ENCODE assay signal across 8 cellular contexts in the genomic region with DNA sequence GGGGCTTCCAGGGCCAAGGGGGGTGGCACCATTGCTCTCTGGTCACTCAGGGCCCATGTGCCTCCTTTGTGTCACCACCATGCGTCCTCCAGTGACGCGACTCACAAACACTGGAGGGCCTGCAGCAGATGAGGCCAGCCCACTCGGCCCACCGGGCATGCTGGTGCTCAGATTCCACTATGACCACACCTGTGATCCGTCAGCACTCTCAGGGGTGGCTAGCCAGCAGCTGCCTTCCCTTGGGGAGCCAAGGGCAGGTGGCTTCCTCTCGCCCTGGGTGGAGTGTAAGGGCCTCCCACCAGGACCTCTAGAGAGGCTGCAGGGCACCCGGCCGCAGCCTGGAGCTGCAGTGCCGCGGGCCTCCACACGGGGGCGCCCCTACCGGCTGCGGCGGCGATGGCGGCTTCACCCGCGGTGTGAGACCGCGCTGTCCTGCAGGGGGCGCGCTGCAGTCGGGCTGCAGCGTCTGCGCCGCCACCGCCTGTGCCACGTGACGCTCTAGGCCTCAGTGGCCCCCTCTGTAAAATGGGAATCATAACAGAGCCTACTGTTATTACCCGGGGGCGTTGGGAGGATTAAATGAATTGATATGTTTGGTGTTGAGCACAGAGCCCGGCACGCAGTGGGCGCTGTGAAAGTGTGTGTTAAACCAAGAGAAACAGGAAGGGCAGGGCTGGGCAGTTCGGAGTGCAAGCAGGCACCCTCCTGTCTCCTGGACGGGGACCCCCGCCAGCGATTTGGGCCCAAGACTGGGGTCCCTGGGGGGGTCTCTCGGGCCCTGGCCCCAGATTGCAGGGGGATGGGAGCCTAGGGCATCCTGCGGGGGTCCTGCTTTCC.
A peak's percentile ranks its signal among the peaks of the same experiment; 100 is the strongest.
DNase-seq lines count a peak whose midpoint lies in the region; ATAC-seq and TF ChIP-seq lines count a peak whose summit lies in the region.

No MANE protein-coding gene starts in this region.

- DNase-seq in HEK293T (ENCODE audit: extremely low spot score) = peak; percentile 92
- DNase-seq in SHP77 treated with DMSO at 0.1 percent for 48 hours (lab: John Stamatoyannopoulos, UW) = peak; percentile 77
- peak; percentile 76 for DNase-seq in activated naive CD4-positive, alpha-beta T cell treated with anti-CD3 and anti-CD28 coated beads, Interleukin-2, amount 10 ng/mL, durations not matched to agents 7 days and 5 days
- DNase-seq in left ventricle myocardium superior = peak; percentile 79
- DNase-seq in stimulated activated CD4-positive, alpha-beta T cell treated with anti-CD3 and anti-CD28 coated beads, Interleukin-15, amount 100 ng/mL, for 24 hours = peak; percentile 82

- peak overlapping the region; percentile 7; the same call in 1 of the 2 replicates for H3K27ac ChIP-seq in C4-2B

- intact Hi-C loops in left ventricle myocardium superior (cut with micrococcal nuclease) = loop anchor here (10.0 kb wide), 1 partner anchor 184 kb away; no protein-coding TSS in a partner anchor

- CTCF ChIA-PET in HEK293T (lab: Yijun Ruan, JAX) = interaction anchor here (0.7 to 1.8 kb wide), 7 partner anchors 19 to 298 kb away, joined by 3 to 10 read pairs (median 4); no protein-coding TSS in a partner anchor
- CTCF ChIA-PET in activated naive CD4-positive, alpha-beta T cell treated with anti-CD3 and anti-CD28 coated beads, Interleukin-2, amount 10 ng/mL, durations not matched to agents 7 days and 5 days (lab: Charles Lee) = interaction anchor here (0.8 to 7.4 kb wide), 15 partner anchors 18 to 298 kb away, joined by 3 to 93 read pairs (median 4); partner anchors contain the start of gene GSE1

- POLR2A ChIA-PET in HEK293T (lab: Yijun Ruan, JAX) = no interaction called here

- TF ChIP-seq CTCF in C4-2B (conservative IDR thresholded peaks at IDR 0.05) = peak; percentile 100

- H3K27me3 Mint-ChIP-seq in activated naive CD4-positive, alpha-beta T cell treated with anti-CD3 and anti-CD28 coated beads, Interleukin-2, amount 10 ng/mL, durations not matched to agents 7 days and 5 days = peaks cover 26% of the 10 kb centered on the region

- peaks cover 5% of the 10 kb centered on the region for H3K4me1 Mint-ChIP-seq in activated naive CD4-positive, alpha-beta T cell treated with anti-CD3 and anti-CD28 coated beads, Interleukin-2, amount 10 ng/mL, durations not matched to agents 7 days and 5 days

- H3K36me3 Mint-ChIP-seq in activated naive CD4-positive, alpha-beta T cell treated with anti-CD3 and anti-CD28 coated beads, Interleukin-2, amount 10 ng/mL, durations not matched to agents 7 days and 5 days = no peaks in the 10 kb centered on the region

- no peak overlapping the region for H3K4me3 Mint-ChIP-seq in activated naive CD4-positive, alpha-beta T cell treated with anti-CD3 and anti-CD28 coated beads, Interleukin-2, amount 10 ng/mL, durations not matched to agents 7 days and 5 days

- no peaks in the 10 kb centered on the region for H3K9me3 Mint-ChIP-seq in activated naive CD4-positive, alpha-beta T cell treated with anti-CD3 and anti-CD28 coated beads, Interleukin-2, amount 10 ng/mL, durations not matched to agents 7 days and 5 days

- H3K27ac Mint-ChIP-seq in activated naive CD4-positive, alpha-beta T cell treated with anti-CD3 and anti-CD28 coated beads, Interleukin-2, amount 10 ng/mL, durations not matched to agents 7 days and 5 days = no peak overlapping the region

- ATAC-seq in left ventricle myocardium superior (peak; percentile 69), HG03521 (IDR thresholded peaks at IDR 0.05; ENCODE audit: unreplicated experiment) (no peak), GM18498 (IDR thresholded peaks at IDR 0.05; ENCODE audit: unreplicated experiment) (no peak)

TF ChIP-seq in HEK293T, 16 proteins besides CTCF, POLR2A, EP300 and RAD21:
- TF ChIP-seq LEF1 (IDR thresholded peaks at IDR 0.05; ENCODE audit: borderline replicate concordance) = peak; percentile 76; the same call in 1 of the 2 replicates
- peak; percentile 81; the same call in 1 of the 2 replicates for TF ChIP-seq ARNT (IDR thresholded peaks at IDR 0.05)
- TF ChIP-seq FOXM1 (IDR thresholded peaks at IDR 0.05; ENCODE audit: borderline replicate concordance) = peak; percentile 90
- TF ChIP-seq ELF4 (IDR thresholded peaks at IDR 0.05) = no peak
